8 cellular contexts compared by ENCODE assay signal in the genomic region with DNA sequence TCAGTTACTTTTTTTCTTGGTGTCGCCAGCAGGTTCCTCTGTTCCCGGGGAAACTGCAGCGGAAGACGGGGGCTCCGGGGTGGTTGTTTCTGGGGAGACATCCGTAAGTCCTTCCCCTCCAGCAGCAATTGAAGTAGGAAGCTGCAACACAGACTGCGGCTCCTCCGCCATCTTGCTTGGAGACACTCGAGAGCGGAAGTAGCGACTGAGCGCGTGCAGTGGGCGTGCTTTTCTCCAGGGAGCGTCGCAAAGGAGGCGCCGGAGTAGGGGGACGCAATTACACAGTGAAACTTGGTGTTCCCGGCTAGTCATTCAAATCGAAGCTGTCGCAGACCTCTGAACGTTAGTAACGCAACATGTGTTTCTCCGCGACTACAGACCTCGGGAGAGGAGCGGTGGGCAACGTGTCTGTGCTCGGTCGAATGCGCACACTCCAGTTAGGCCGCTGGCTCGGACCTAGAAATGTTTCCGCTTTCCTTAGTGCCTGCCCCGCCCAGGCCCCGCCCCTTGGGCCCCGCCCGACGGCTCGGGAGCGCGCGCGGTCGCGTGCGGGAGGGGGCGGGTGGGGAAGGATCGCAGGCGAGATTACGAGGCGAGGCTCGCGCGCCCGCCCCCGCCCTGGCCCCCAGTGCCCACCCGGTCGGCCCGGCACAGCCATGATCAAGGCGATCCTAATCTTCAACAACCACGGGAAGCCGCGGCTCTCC. TPM values are rescaled to one million over a fixed set of nuclear protein-coding genes. Genes with fewer than 3 reads are reported as not detected.
DNase-seq lines count a peak whose midpoint lies in the region; ATAC-seq and TF ChIP-seq lines count a peak whose summit lies in the region.

A gene (plus strand): TSS at position 554 of the 707 bp plus-strand sequence. CDS start 103 bp downstream, at position 657.
A gene (minus strand): TSS at position 184 of the 707 bp plus-strand sequence. CDS start 13 bp downstream, at position 171.

- CTCF ChIA-PET in T-cell (lab: Charles Lee) = interaction anchor here (0.6 to 2.6 kb wide), 7 partner anchors 10 to 546 kb away, joined by 3 to 14 read pairs (median 3); a partner anchor contains a TSS

- TF ChIP-seq POLR2A in tibial nerve (IDR thresholded peaks at IDR 0.05) = peak; percentile 81

- peak within 1 kb of the TSS; percentile 96 to 99 (median 99) for H3K4me3 Mint-ChIP-seq in T-cell

- TF ChIP-seq EP300 in tibial nerve (IDR thresholded peaks at IDR 0.05) = peak; percentile 42 to 98

- no peaks in the 10 kb centered on the region for H3K27me3 Mint-ChIP-seq in T-cell

- H4K8ac ChIP-seq in trophoblast cell (ENCODE audit: low read depth, low read length) = peak within 1 kb of the TSS; percentile 83

- POLR2A ChIA-PET in T-cell (lab: Charles Lee) = interaction anchor here (0.5 to 1.6 kb wide), 3 partner anchors 217 to 321 kb away, joined by 3 to 7 read pairs (median 4); no protein-coding TSS in a partner anchor

- H2BK12ac ChIP-seq in trophoblast cell (ENCODE audit: low read length) = no peak within 1 kb of the TSS

- no peak within 1 kb of the TSS for H2AK5ac ChIP-seq in trophoblast cell (ENCODE audit: low read length)

- H4K91ac ChIP-seq in trophoblast cell (ENCODE audit: low read depth, low read length) = peak within 1 kb of the TSS; percentile 86

- in situ Hi-C loops in GM13977 (cut with MboI; ENCODE audit: low pct_unique_long_range_greater_than_20kb, low sequenced_read_pairs, unreplicated experiment) = loop anchor here (10.0 to 25.0 kb wide), 2 partner anchors 217 to 221 kb away; a partner anchor contains a TSS

- WGBS in adipose tissue, 3 donors = 10% methylated on average over 65 of the region's 65 CpGs
- WGBS in trophoblast cell (ENCODE audit: extremely low coverage, insufficient coverage, insufficient read length) = no CpG with 5 or more reads among the region's 65 CpGs
- 4 to 9% methylated on average over 30 to 40 of the region's 65 CpGs for WGBS in tibial nerve, 2 donors

- H3K79me1 ChIP-seq in trophoblast cell (ENCODE audit: low read length) = peaks cover 11% of the 10 kb centered on the region

- peak within 1 kb of the TSS; percentile 90 for H3K9ac ChIP-seq in trophoblast cell (ENCODE audit: low read length)

- H2AFZ ChIP-seq in trophoblast cell (ENCODE audit: insufficient read depth, low read length, poor library complexity) = peak within 1 kb of the TSS; percentile 82

- peak within 1 kb of the TSS; percentile 77 for H2BK5ac ChIP-seq in trophoblast cell (ENCODE audit: low read depth, low read length, poor library complexity)

- H3K79me2 ChIP-seq in trophoblast cell (ENCODE audit: control insufficient read depth, insufficient read depth, low read length, poor library complexity) = peaks cover 9% of the 10 kb centered on the region

- H3K27me3 ChIP-seq in trophoblast cell (ENCODE audit: insufficient read depth, low read length) (no peaks in the 10 kb centered on the region), tibial nerve (no peaks in the 10 kb centered on the region)

- H3K4me1 ChIP-seq in trophoblast cell (ENCODE audit: control insufficient read depth in 1 of 2, insufficient read depth in 2 of 2, low read length in 2 of 2) (peaks cover 4 to 7% of the 10 kb centered on the region in 2 experiments), tibial nerve (peaks cover 0 to 72% (median 39%) of the 10 kb centered on the region in 4 donors)

- no peak within 1 kb of the TSS for H3K23ac ChIP-seq in trophoblast cell (ENCODE audit: low read length)

- intact Hi-C loops in cardiac septum (cut with DNase I) = loop anchor here (2.0 to 10.0 kb wide), 3 partner anchors 217 to 667 kb away; a partner anchor contains a TSS

- peak within 1 kb of the TSS; percentile 84 for H4K12ac ChIP-seq in trophoblast cell (ENCODE audit: low read depth, low read length)

- H3K18ac ChIP-seq in trophoblast cell (ENCODE audit: low read length) = peak within 1 kb of the TSS; percentile 90

- peak within 1 kb of the TSS; percentile 94 to 100 for H3K27ac Mint-ChIP-seq in T-cell

- H3K27ac ChIP-seq in adipose tissue (ENCODE audit: low read depth, low read length) (peak within 1 kb of the TSS; percentile 30), trophoblast cell (ENCODE audit: low read depth, low read length) (peak within 1 kb of the TSS; percentile 81), tibial nerve (peak within 1 kb of the TSS; percentile 89 to 97 (median 94))

- ATAC-seq in HG02870 (IDR thresholded peaks at IDR 0.05; ENCODE audit: unreplicated experiment) (peak; percentile 74), T-cell (replicated peaks in 1 of 4) (peak; percentile 85 to 90 (median 89))

- DNase-seq in GM13977 (ENCODE audit: low spot score) = peak; percentile 88
- peak; percentile 85 for DNase-seq in NCI-H146 (lab: John Stamatoyannopoulos, UW)
- peak; percentile 83 to 94 (median 89) for DNase-seq in T-cell
- DNase-seq in cardiac septum (ENCODE audit: low spot score) = peak; percentile 96
- DNase-seq in trophoblast cell = peak; percentile 89 to 93
- DNase-seq in tibial nerve (ENCODE audit: low spot score in 2 of 2) = peak; percentile 85 to 89

- H3K36me3 ChIP-seq in trophoblast cell (ENCODE audit: control insufficient read depth in 1 of 2, insufficient read depth in 2 of 2, low read length in 2 of 2) (peaks cover 3 to 6% of the 10 kb centered on the region in 2 experiments), tibial nerve (peaks cover 0 to 8% (median 0%) of the 10 kb centered on the region in 3 donors)

- peaks cover 8% of the 10 kb centered on the region for H3K36me3 Mint-ChIP-seq in T-cell

- H3K4me2 ChIP-seq in trophoblast cell (ENCODE audit: low read length) = peak within 1 kb of the TSS; percentile 67

- TF ChIP-seq CTCF in GM13977 (IDR thresholded peaks at IDR 0.05; ENCODE audit: extremely low read depth, insufficient read depth, missing control alignments) (no peak), tibial nerve (IDR thresholded peaks at IDR 0.05) (peak in 2 of 5 experiments; percentile 12 to 18)

- peak within 1 kb of the TSS; percentile 86 for H3K14ac ChIP-seq in trophoblast cell (ENCODE audit: low read length)

- peak within 1 kb of the TSS; percentile 54 for H2BK120ac ChIP-seq in trophoblast cell (ENCODE audit: insufficient read depth, low read length, poor library complexity)

- H3K9me3 ChIP-seq in trophoblast cell (ENCODE audit: insufficient read depth, low read depth, low read length) (no peaks in the 10 kb centered on the region), tibial nerve (no peaks in the 10 kb centered on the region)

- H3K4me3 ChIP-seq in trophoblast cell (ENCODE audit: low read depth, low read length) = peak within 1 kb of the TSS; percentile 94
- H3K4me3 ChIP-seq in tibial nerve = peak within 1 kb of the TSS; percentile 73 to 97 (median 89)

- peak within 1 kb of the TSS; percentile 76 for H3K4ac ChIP-seq in trophoblast cell (ENCODE audit: low read depth, low read length)

- H3K9me3 Mint-ChIP-seq in T-cell = no peaks in the 10 kb centered on the region

- peaks cover 63 to 71% (median 70%) of the 10 kb centered on the region in 3 donors for H3K4me1 Mint-ChIP-seq in T-cell

RNA-seq across cellular contexts. Expression of the first gene that starts in this region (rescaled TPM):
- total RNA-seq in T-cell (10 to 100 TPM; 36.4 to 44.2 (median 39.2) TPM), cardiac septum (56.6 TPM), tibial nerve (10 to 100 TPM; 46.0 to 72.0 (median 46.6) TPM)
- polyA plus RNA-seq in adipose tissue = 100 to 1,000 TPM in 1 of 3 donors, 10 to 100 TPM in 2; 43.0 to 127 (median 44.7) TPM
- polyA plus RNA-seq in trophoblast cell (2013) = 48.8 and 49.9 TPM in 2 replicates

RNA-seq across cellular contexts. Expression of the second gene that starts in this region (rescaled TPM):
- total RNA-seq in T-cell (10 to 100 TPM; 55.2 to 61.4 (median 58.9) TPM), cardiac septum (22.5 TPM), tibial nerve (10 to 100 TPM; 36.0 to 68.1 (median 49.7) TPM)
- polyA plus RNA-seq in adipose tissue = 10 to 100 TPM; 21.8 to 32.2 (median 29.7) TPM
- polyA plus RNA-seq in trophoblast cell (2013) = 52.8 and 53.7 TPM in 2 replicates

Comparison
In these comparisons a context has a peak if more than half of its experiments do, and no peak if none do; other contexts are left out.
1. Peak in every context shown above with its lines: DNase-seq, ATAC-seq, H3K4me3 ChIP-seq and H3K27ac ChIP-seq.
2. H3K27ac ChIP-seq: peak in every context shown above with its lines; median percentile 94 in tibial nerve; 81 in trophoblast cell; 30 in adipose tissue.